21 cellular contexts compared by ENCODE assay signal in the genomic region with DNA sequence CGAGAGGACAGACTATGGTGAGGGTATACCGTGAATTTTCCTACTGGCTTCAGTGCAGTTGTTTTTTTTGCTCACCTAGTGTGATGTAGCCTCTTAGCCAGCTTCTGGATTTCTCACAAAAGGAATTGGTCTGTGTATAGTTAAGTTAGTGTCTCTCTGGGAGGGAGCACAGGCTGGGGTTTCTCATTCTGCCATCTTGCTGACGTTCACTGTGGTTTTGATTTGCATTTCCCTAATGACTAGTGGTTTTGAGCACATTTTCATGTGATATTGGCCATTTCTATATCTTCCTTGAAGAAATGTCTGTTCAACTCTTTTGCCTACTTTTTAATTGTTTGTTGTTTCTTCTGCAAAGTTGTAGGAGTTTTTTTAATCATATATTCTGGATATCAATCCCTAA. TPM values are rescaled to one million over a fixed set of nuclear protein-coding genes. Genes with fewer than 3 reads are reported as not detected.
DNase-seq lines count a peak whose midpoint lies in the region; ATAC-seq and TF ChIP-seq lines count a peak whose summit lies in the region.
"Had no signal": no experiment of that assay in that cellular context is flagged by ENCODE, and none has a peak within 500 bp of the region (broad histone marks: within the 10 kb centered on the region; RNA-seq: fewer than 3 reads in every experiment).

No MANE protein-coding gene starts in this region.

- DNase-seq in SK-MEL-5 (ENCODE audit: low read depth, low spot score) (peak; percentile 55), HAP-1 (ENCODE audit: low spot score in 2 of 2) (no peak), left ventricle myocardium inferior (no peak), GOT3 (lab: John Stamatoyannopoulos, UW) (no peak)
- DNase-seq in activated naive CD4-positive, alpha-beta T cell treated with anti-CD3 and anti-CD28 coated beads, Interleukin-2, amount 50 U/mL, for 16 hours, result no peak
- DNase-seq: anterior cingulate cortex; CD8-positive, alpha-beta memory T cell; cerebellar nuclear complex; NCI-H2029; NCI-H524 treated with DMSO at 0.1 percent for 48 hours; Peyer's patch; small intestine; trophoblast cell; WERI-Rb-1 had no signal

- no peaks in the 10 kb centered on the region for H3K9me2 ChIP-seq in DOHH2 (replicated peaks; ENCODE audit: control insufficient read depth, low read length)

- in situ Hi-C loops in SK-MEL-5 (cut with HindIII; ENCODE audit: low pct_unique_long_range_greater_than_20kb, low sequenced_read_pairs), result no loop called here
- in situ Hi-C loops in HAP-1 (cut with MboI; ENCODE audit: low sequenced_read_pairs), result no loop called here

- intact Hi-C loops in left ventricle myocardium inferior (cut with micrococcal nuclease), result no loop called here

- peaks cover 15% of the 10 kb centered on the region for H3K79me2 ChIP-seq in DOHH2 (ENCODE audit: control insufficient read depth, low read length)
- H3K79me2 ChIP-seq: parathyroid adenoma had no signal

- H3K27ac ChIP-seq in DOHH2 (ENCODE audit: low read depth, low read length) (peak overlapping the region; percentile 19; the same call in 1 of the 2 replicates), left ventricle myocardium inferior (replicated peaks) (no peak overlapping the region)
- H3K27ac ChIP-seq: parathyroid adenoma, Peyer's patch, WERI-Rb-1 had no signal

- no peaks in the 10 kb centered on the region for H4K20me1 ChIP-seq in DOHH2 (ENCODE audit: control insufficient read depth, insufficient read depth, low read depth, low read length)

- H3K4me3 ChIP-seq in DOHH2 (ENCODE audit: low read length) (peak overlapping the region; percentile 31), HAP-1 (no peak overlapping the region), left ventricle myocardium inferior (no peak overlapping the region)
- H3K4me3 ChIP-seq: Peyer's patch had no signal

- H3K36me3 ChIP-seq in DOHH2 (ENCODE audit: control insufficient read depth, low read length) (peaks cover 4% of the 10 kb centered on the region; the same call in 1 of the 2 replicates), HAP-1 (replicated peaks) (no peaks in the 10 kb centered on the region), left ventricle myocardium inferior (no peaks in the 10 kb centered on the region)
- H3K36me3 ChIP-seq: Peyer's patch, WERI-Rb-1 had no signal

- ATAC-seq in GM19324 (IDR thresholded peaks at IDR 0.05; ENCODE audit: low FRiP score, unreplicated experiment), result peak; percentile 44
- peak; percentile 32 for ATAC-seq in HG03060 (IDR thresholded peaks at IDR 0.05; ENCODE audit: low read depth, unreplicated experiment)
- ATAC-seq: HCT116 had no signal

- H3K27me3 ChIP-seq in DOHH2 (ENCODE audit: control insufficient read depth, low read length) (no peaks in the 10 kb centered on the region), HAP-1 (ENCODE audit: low read depth) (peaks cover 5% of the 10 kb centered on the region; the same call in 1 of the 2 replicates), left ventricle myocardium inferior (ENCODE audit: low read depth) (no peaks in the 10 kb centered on the region)
- H3K27me3 ChIP-seq: Peyer's patch had no signal

- peak overlapping the region; percentile 80 for H3K4me2 ChIP-seq in DOHH2 (ENCODE audit: low read length)

- H3F3A ChIP-seq in DOHH2 (ENCODE audit: control insufficient read depth, insufficient read depth), result peaks cover 13% of the 10 kb centered on the region; the same call in 1 of the 2 replicates

- H3K9me3 ChIP-seq in DOHH2 (ENCODE audit: control insufficient read depth, insufficient read depth, low read length) (no peaks in the 10 kb centered on the region), HAP-1 (no peaks in the 10 kb centered on the region), left ventricle myocardium inferior (replicated peaks) (peaks cover 8% of the 10 kb centered on the region)
- H3K9me3 ChIP-seq: Peyer's patch had no signal

- H3K4me1 ChIP-seq in DOHH2 (ENCODE audit: control insufficient read depth, low read length), result peaks cover 52% of the 10 kb centered on the region
- H3K4me1 ChIP-seq in HAP-1, result no peaks in the 10 kb centered on the region
- H3K4me1 ChIP-seq in left ventricle myocardium inferior, result no peaks in the 10 kb centered on the region
- H3K4me1 ChIP-seq: parathyroid adenoma, Peyer's patch had no signal

- no peak for TF ChIP-seq CTCF in DOHH2 (IDR thresholded peaks at IDR 0.05; ENCODE audit: low read depth, low read length, poor library complexity, severe bottlenecking)
- no peak for TF ChIP-seq CTCF in left ventricle myocardium inferior (IDR thresholded peaks at IDR 0.05; ENCODE audit: borderline replicate concordance)

RNA-seq across cellular contexts. Expression of gene CD86, which starts 2.2 kb away (rescaled TPM):
- not detected in 2 replicates for total RNA-seq in SK-MEL-5 (2014; rRNA removed; shearing (Covaris generic))
- 0.27 TPM in 1 of 2 replicates, not detected in the other for polyA plus RNA-seq in SK-MEL-5 (2015; cell fraction: cytosol; rRNA removed)
- polyA plus RNA-seq in SK-MEL-5 (2015; cell fraction: nucleus; rRNA removed), result not detected in 2 replicates
- 3.6 TPM for total RNA-seq in left ventricle myocardium inferior
- total RNA-seq: A673 had no signal
- polyA plus RNA-seq: CD8-positive, alpha-beta memory T cell had no signal

RNA-seq across cellular contexts. Expression of gene ILDR1, which starts 30.9 kb away (rescaled TPM):
- total RNA-seq in SK-MEL-5 (2014; rRNA removed; shearing (Covaris generic)), result not detected in 2 replicates
- polyA plus RNA-seq in SK-MEL-5 (2015; cell fraction: cytosol; rRNA removed), result not detected in 2 replicates
- polyA plus RNA-seq in SK-MEL-5 (2015; cell fraction: nucleus; rRNA removed), result not detected in 2 replicates
- total RNA-seq in left ventricle myocardium inferior, result 0.33 TPM
- total RNA-seq: A673; activated CD8-positive, alpha-beta memory T cell treated with anti-CD3 and anti-CD28 coated beads for 36 hours; CD8-positive, alpha-beta memory T cell had no signal
- polyA plus RNA-seq: CD8-positive, alpha-beta memory T cell had no signal
